Comparison of ENCODE assay signal across 10 cellular contexts in genomic region chr16:84595052-84595481, GRCh38. TPM values are rescaled to one million over a fixed set of nuclear protein-coding genes. Genes with fewer than 3 reads are reported as not detected.
DNase-seq lines count a peak whose midpoint lies in the region; ATAC-seq, FAIRE-seq and TF ChIP-seq lines count a peak whose summit lies in the region.
"Had no signal": no experiment of that assay in that cellular context is flagged by ENCODE, and none has a peak within 500 bp of the region (broad histone marks: within the 10 kb centered on the region; RNA-seq: fewer than 3 reads in every experiment).

No MANE protein-coding gene starts in this region.

- no peak for TF ChIP-seq RAD21 in A549 (conservative IDR thresholded peaks at IDR 0.05 in 1 of 2, IDR thresholded peaks at IDR 0.05 in 1 of 2)

- H3K4me3 ChIP-seq in A549 (no peak overlapping the region), mucosa of rectum (ENCODE audit: low read length in 2 of 2) (peak overlapping the region in 1 of 2 donors; percentile 71)

- FAIRE-seq in A549 (lab: Jason Lieb, UNC) = no peak

- ATAC-seq in A549 = no peak
- no peak for ATAC-seq in GM21529 (IDR thresholded peaks at IDR 0.05; ENCODE audit: unreplicated experiment)

- CTCF ChIA-PET in A549 (lab: Yijun Ruan, JAX) = interaction anchor here (1.4 kb wide), 1 partner anchor 30 kb away, joined by 3 read pairs; no protein-coding TSS in a partner anchor

- POLR2A ChIA-PET in A549 (lab: Yijun Ruan, JAX) = no interaction called here

- H3K9me3 ChIP-seq in A549 (no peaks in the 10 kb centered on the region), KOPT-K1 (ENCODE audit: insufficient read depth, low read length, poor library complexity, severe bottlenecking) (no peaks in the 10 kb centered on the region), mucosa of rectum (ENCODE audit: control insufficient read depth in 2 of 2, low read length in 2 of 2) (no peaks in the 10 kb centered on the region)

- 91% methylated on average over 15 of the region's 15 CpGs for WGBS in A549 (ENCODE audit: missing lambda C conversion rate)

- peaks cover 24% of the 10 kb centered on the region for H3K4me1 ChIP-seq in A549
- H3K4me1 ChIP-seq in mucosa of rectum (ENCODE audit: control insufficient read depth in 2 of 2, insufficient read depth in 2 of 2, low read length in 2 of 2) = peaks cover 30 to 34% of the 10 kb centered on the region in 2 donors

- no peak overlapping the region for H3K4me2 ChIP-seq in A549

- H3K36me3 ChIP-seq in KOPT-K1 (ENCODE audit: insufficient read depth, low read length) (peaks cover 4% of the 10 kb centered on the region), mucosa of rectum (ENCODE audit: control insufficient read depth in 2 of 2, insufficient read depth in 2 of 2, low read length in 2 of 2) (peaks cover under 1 to 2% of the 10 kb centered on the region in 2 donors)

- DNase-seq in A549 (ENCODE audit: low read depth in 1 of 2, low spot score in 1 of 2) (no peak), NCI-H1048 (lab: John Stamatoyannopoulos, UW) (no peak), NCI-H748 treated with DMSO at 0.1 percent for 48 hours (lab: John Stamatoyannopoulos, UW) (no peak), NCI-H1092 (lab: John Stamatoyannopoulos, UW) (no peak)
- DNase-seq: cortex of kidney, NCI-H2171 treated with DMSO at 0.1 percent for 48 hours had no signal

- H3K9ac ChIP-seq in mucosa of rectum (ENCODE audit: low read depth in 1 of 2, low read length in 2 of 2) = peak overlapping the region; percentile 34 to 56

- no peaks in the 10 kb centered on the region for H3K27me3 ChIP-seq in mucosa of rectum (ENCODE audit: control insufficient read depth in 2 of 2, insufficient read depth in 2 of 2, low read length in 2 of 2)

- H3K27ac ChIP-seq in A549 (no peak overlapping the region), KOPT-K1 (ENCODE audit: low read depth, low read length, poor library complexity, severe bottlenecking) (peak overlapping the region; percentile 88), angular gyrus (ENCODE audit: low read depth, low read length) (peak overlapping the region; percentile 22), mucosa of rectum (ENCODE audit: low read depth in 2 of 2, low read length in 2 of 2) (peak overlapping the region; percentile 82 to 86)

- no peak for TF ChIP-seq POLR2A in A549 (IDR thresholded peaks at IDR 0.05; ENCODE audit: low read length)

- no peak for TF ChIP-seq EP300 in A549 (IDR thresholded peaks at IDR 0.05)

- TF ChIP-seq CTCF in A549 (IDR thresholded peaks at IDR 0.05) = no peak

TF ChIP-seq in A549, 52 proteins besides CTCF, POLR2A, EP300 and RAD21:
- no peak for TF ChIP-seq REST (IDR thresholded peaks at IDR 0.05)
- TF ChIP-seq MAZ (IDR thresholded peaks at IDR 0.05; ENCODE audit: borderline replicate concordance, low read depth, low read length) = no peak
- TF ChIP-seq MAFK (IDR thresholded peaks at IDR 0.05; ENCODE audit: partially characterized antibody) = peak; percentile 61
TF ChIP-seq in A549: peak in this region for 1.

RNA-seq across cellular contexts. Expression of gene COTL1, which starts 22.8 kb away (rescaled TPM):
- 89.7 and 94.1 TPM in 2 replicates for polyA plus RNA-seq in A549 (2011; rRNA removed)
- 243 and 292 TPM in 2 replicates for polyA plus RNA-seq in A549 (2012; cell fraction: cytosol; rRNA removed)
- 169 and 182 TPM in 2 replicates for polyA plus RNA-seq in A549 (2012; cell fraction: nucleus; rRNA removed)
- 372 to 495 TPM (median 379 TPM) in 3 replicates for polyA plus RNA-seq in A549 (2017; fragmentation: RNase III; extraction: RNeasy Plus Mini Kit Qiagen cat#74134 plus additional on column Dnase treatment)
- polyA minus RNA-seq in A549 (2011; rRNA and poly(A)+ RNA removed) = 54.9 and 77.1 TPM in 2 replicates

RNA-seq across cellular contexts. Expression of gene KLHL36, which starts 53.2 kb away (rescaled TPM):
- 21.0 and 22.3 TPM in 2 replicates for polyA plus RNA-seq in A549 (2011; rRNA removed)
- polyA plus RNA-seq in A549 (2012; cell fraction: cytosol; rRNA removed) = 27.9 and 38.4 TPM in 2 replicates
- polyA plus RNA-seq in A549 (2012; cell fraction: nucleus; rRNA removed) = 58.4 and 88.0 TPM in 2 replicates
- polyA plus RNA-seq in A549 (2017; fragmentation: RNase III; extraction: RNeasy Plus Mini Kit Qiagen cat#74134 plus additional on column Dnase treatment) = 19.1 to 21.4 TPM (median 20.0 TPM) in 3 replicates
- 35.3 and 35.8 TPM in 2 replicates for polyA minus RNA-seq in A549 (2011; rRNA and poly(A)+ RNA removed)

Comparison
In these comparisons a context has a peak if more than half of its experiments do, and no peak if none do; other contexts are left out.
1. H3K27ac ChIP-seq: peak in KOPT-K1 (single experiment), angular gyrus (single experiment) and mucosa of rectum (2 of 2); none in A549 (0 of 2).